8 cellular contexts compared by ENCODE assay signal in genomic region chr11:115324569-115325432, GRCh38.
DNase-seq lines count a peak whose midpoint lies in the region; ATAC-seq and TF ChIP-seq lines count a peak whose summit lies in the region.

No MANE protein-coding gene starts in this region.

- H3K79me2 ChIP-seq in Karpas-422 (ENCODE audit: low read length) (no peaks in the 10 kb centered on the region), OCI-LY3 (ENCODE audit: low read length) (no peaks in the 10 kb centered on the region)

- H3K27me3 ChIP-seq in Karpas-422 (ENCODE audit: low read length) (no peaks in the 10 kb centered on the region), OCI-LY3 (ENCODE audit: low read depth, low read length) (peaks cover 30% of the 10 kb centered on the region), kidney epithelial cell (ENCODE audit: control insufficient read depth, insufficient read depth, low read length) (no peaks in the 10 kb centered on the region)

- H4K20me1 ChIP-seq in Karpas-422 (ENCODE audit: insufficient read depth, low read depth, low read length) (no peaks in the 10 kb centered on the region), OCI-LY3 (ENCODE audit: insufficient read depth, low read length) (no peaks in the 10 kb centered on the region)

- H3K4me2 ChIP-seq in Karpas-422 (ENCODE audit: low read depth, low read length, poor library complexity, severe bottlenecking): no peak overlapping the region
- peak overlapping the region; percentile 71 for H3K4me2 ChIP-seq in OCI-LY3 (ENCODE audit: low read length)

- H2AFZ ChIP-seq in Karpas-422 (ENCODE audit: low read length): no peak overlapping the region
- peak overlapping the region; percentile 47; the same call in 1 of the 2 replicates for H2AFZ ChIP-seq in OCI-LY3 (ENCODE audit: low read depth, low read length)

- H3K27ac ChIP-seq in Karpas-422 (ENCODE audit: low read length) (no peak overlapping the region), OCI-LY3 (ENCODE audit: low read length) (no peak overlapping the region)

- no peaks in the 10 kb centered on the region for H3K4me1 ChIP-seq in Karpas-422 (ENCODE audit: low read length)
- peaks cover 5% of the 10 kb centered on the region; the same call in 1 of the 2 replicates for H3K4me1 ChIP-seq in OCI-LY3 (ENCODE audit: low read length)

- H3K36me3 ChIP-seq in Karpas-422 (ENCODE audit: insufficient read depth, low read length) (no peaks in the 10 kb centered on the region), OCI-LY3 (replicated peaks; ENCODE audit: low read depth, low read length) (no peaks in the 10 kb centered on the region), kidney epithelial cell (ENCODE audit: control insufficient read depth, insufficient read depth, low read length) (no peaks in the 10 kb centered on the region)

- no peak for ATAC-seq in GM21360 (IDR thresholded peaks at IDR 0.05; ENCODE audit: unreplicated experiment)

- H3K4me3 ChIP-seq in Karpas-422 (ENCODE audit: low read length): no peak overlapping the region
- peak overlapping the region; percentile 59 for H3K4me3 ChIP-seq in OCI-LY3 (ENCODE audit: low read length)
- H3K4me3 ChIP-seq in kidney epithelial cell (ENCODE audit: low read depth, low read length): no peak overlapping the region

- H3K9ac ChIP-seq in Karpas-422 (ENCODE audit: low read length): no peak overlapping the region
- H3K9ac ChIP-seq in OCI-LY3 (ENCODE audit: low read length): no peak overlapping the region

- H3K9me3 ChIP-seq in Karpas-422 (ENCODE audit: low read length) (no peaks in the 10 kb centered on the region), OCI-LY3 (ENCODE audit: insufficient read depth, low read length) (no peaks in the 10 kb centered on the region)

- no peaks in the 10 kb centered on the region for H3K9me2 ChIP-seq in Karpas-422 (replicated peaks; ENCODE audit: insufficient read depth, low read length)

- TF ChIP-seq CTCF in GM20000 (IDR thresholded peaks at IDR 0.05; ENCODE audit: extremely low read depth, missing control alignments) (peak; percentile 44), OCI-LY3 (IDR thresholded peaks at IDR 0.05; ENCODE audit: low read depth, low read length) (peak; percentile 92), kidney epithelial cell (IDR thresholded peaks at IDR 0.05; ENCODE audit: insufficient read depth, low read length, poor library complexity, severe bottlenecking) (peak; percentile 80)

- DNase-seq in DMS53 treated with DMSO at 0.1 percent for 48 hours (lab: John Stamatoyannopoulos, UW; ENCODE audit: unreplicated experiment) (peak; percentile 69), GM20000 (ENCODE audit: low spot score) (peak; percentile 53), Karpas-422 (peak; percentile 75), kidney epithelial cell (ENCODE audit: low read depth) (peak; percentile 49), superior temporal gyrus (ENCODE audit: extremely low spot score) (peak; percentile 87)
- DNase-seq in central memory CD4-positive, alpha-beta T cell: peak; percentile 21

Comparison
In these comparisons a context has a peak if more than half of its experiments do, and no peak if none do; other contexts are left out.
1. DNase-seq: peak in every context shown above with its lines; median percentile 87 in superior temporal gyrus; 75 in Karpas-422; 69 in DMS53 treated with DMSO at 0.1 percent for 48 hours; 53 in GM20000; 49 in kidney epithelial cell; 21 in central memory CD4-positive, alpha-beta T cell.